Comparison of ENCODE assay signal across 1 cellular context in genomic region chr1:52032785-52033131, GRCh38.
TF ChIP-seq lines count a peak whose summit lies in the region.

No MANE protein-coding gene starts in this region.

TF ChIP-seq in HepG2, 621 proteins besides CTCF, POLR2A, EP300 and RAD21 (continued from another document):
- TF ChIP-seq RNF219 (CRISPR knock-in tag; IDR thresholded peaks at IDR 0.05): no peak
- TF ChIP-seq FOXK2 (IDR thresholded peaks at IDR 0.05): no peak
- TF ChIP-seq ZNF180 (CRISPR knock-in tag; IDR thresholded peaks at IDR 0.05; ENCODE audit: borderline replicate concordance, low read depth): no peak
- TF ChIP-seq ZNF136 (CRISPR knock-in tag; IDR thresholded peaks at IDR 0.05; ENCODE audit: low read depth): no peak
- TF ChIP-seq, protein P1, sequence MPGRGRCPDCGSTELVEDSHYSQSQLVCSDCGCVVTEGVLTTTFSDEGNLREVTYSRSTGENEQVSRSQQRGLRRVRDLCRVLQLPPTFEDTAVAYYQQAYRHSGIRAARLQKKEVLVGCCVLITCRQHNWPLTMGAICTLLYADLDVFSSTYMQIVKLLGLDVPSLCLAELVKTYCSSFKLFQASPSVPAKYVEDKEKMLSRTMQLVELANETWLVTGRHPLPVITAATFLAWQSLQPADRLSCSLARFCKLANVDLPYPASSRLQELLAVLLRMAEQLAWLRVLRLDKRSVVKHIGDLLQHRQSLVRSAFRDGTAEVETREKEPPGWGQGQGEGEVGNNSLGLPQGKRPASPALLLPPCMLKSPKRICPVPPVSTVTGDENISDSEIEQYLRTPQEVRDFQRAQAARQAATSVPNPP (CRISPR knock-in tag; IDR thresholded peaks at IDR 0.05): no peak
- TF ChIP-seq ZNF770 (CRISPR knock-in tag; IDR thresholded peaks at IDR 0.05): no peak
- TF ChIP-seq ZNF441 (CRISPR knock-in tag; IDR thresholded peaks at IDR 0.05; ENCODE audit: borderline replicate concordance): 0 out of 2 replicates have a peak, but pooled peaks have one; percentile 19
- no peak for TF ChIP-seq SIN3B (IDR thresholded peaks at IDR 0.05; ENCODE audit: low read length)
- TF ChIP-seq HNF1A (IDR thresholded peaks at IDR 0.05; ENCODE audit: low read depth): no peak
- TF ChIP-seq HNF1A (CRISPR knock-in tag; IDR thresholded peaks at IDR 0.05; ENCODE audit: borderline replicate concordance): no peak
- TF ChIP-seq ZMYM3 (CRISPR knock-in tag; IDR thresholded peaks at IDR 0.05): no peak
- 0 out of 2 replicates have a peak, but pooled peaks have one; percentile 25 for TF ChIP-seq AHDC1 (CRISPR knock-in tag; IDR thresholded peaks at IDR 0.05; ENCODE audit: borderline replicate concordance)
- TF ChIP-seq ZBTB39 (CRISPR knock-in tag; IDR thresholded peaks at IDR 0.05): no peak
- no peak for TF ChIP-seq MIER3 (CRISPR knock-in tag; IDR thresholded peaks at IDR 0.05; ENCODE audit: borderline replicate concordance)
- no peak for TF ChIP-seq ZNF75D (CRISPR knock-in tag; IDR thresholded peaks at IDR 0.05; ENCODE audit: borderline replicate concordance)
- TF ChIP-seq, protein P2, sequence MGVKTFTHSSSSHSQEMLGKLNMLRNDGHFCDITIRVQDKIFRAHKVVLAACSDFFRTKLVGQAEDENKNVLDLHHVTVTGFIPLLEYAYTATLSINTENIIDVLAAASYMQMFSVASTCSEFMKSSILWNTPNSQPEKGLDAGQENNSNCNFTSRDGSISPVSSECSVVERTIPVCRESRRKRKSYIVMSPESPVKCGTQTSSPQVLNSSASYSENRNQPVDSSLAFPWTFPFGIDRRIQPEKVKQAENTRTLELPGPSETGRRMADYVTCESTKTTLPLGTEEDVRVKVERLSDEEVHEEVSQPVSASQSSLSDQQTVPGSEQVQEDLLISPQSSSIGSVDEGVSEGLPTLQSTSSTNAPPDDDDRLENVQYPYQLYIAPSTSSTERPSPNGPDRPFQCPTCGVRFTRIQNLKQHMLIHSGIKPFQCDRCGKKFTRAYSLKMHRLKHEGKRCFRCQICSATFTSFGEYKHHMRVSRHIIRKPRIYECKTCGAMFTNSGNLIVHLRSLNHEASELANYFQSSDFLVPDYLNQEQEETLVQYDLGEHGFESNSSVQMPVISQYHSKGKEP (CRISPR knock-in tag; IDR thresholded peaks at IDR 0.05): no peak
- no peak for TF ChIP-seq ZNF704 (CRISPR knock-in tag; IDR thresholded peaks at IDR 0.05; ENCODE audit: borderline replicate concordance)
- no peak for TF ChIP-seq ZNF766 (CRISPR knock-in tag; IDR thresholded peaks at IDR 0.05; ENCODE audit: borderline replicate concordance)
- TF ChIP-seq, protein P3, sequence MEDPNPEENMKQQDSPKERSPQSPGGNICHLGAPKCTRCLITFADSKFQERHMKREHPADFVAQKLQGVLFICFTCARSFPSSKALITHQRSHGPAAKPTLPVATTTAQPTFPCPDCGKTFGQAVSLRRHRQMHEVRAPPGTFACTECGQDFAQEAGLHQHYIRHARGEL (CRISPR knock-in tag; IDR thresholded peaks at IDR 0.05): no peak
- no peak for TF ChIP-seq DPF2 (CRISPR knock-in tag; IDR thresholded peaks at IDR 0.05; ENCODE audit: borderline replicate concordance, low read depth)
- TF ChIP-seq RXRB (CRISPR knock-in tag; IDR thresholded peaks at IDR 0.05; ENCODE audit: borderline replicate concordance): no peak
- TF ChIP-seq GATAD1 (CRISPR knock-in tag; IDR thresholded peaks at IDR 0.05): no peak
- TF ChIP-seq HDAC6 (IDR thresholded peaks at IDR 0.05; ENCODE audit: low read depth, low read length): no peak
- no peak for TF ChIP-seq ZNF773 (CRISPR knock-in tag; IDR thresholded peaks at IDR 0.05; ENCODE audit: borderline replicate concordance)
- no peak for TF ChIP-seq ISL2 (CRISPR knock-in tag; IDR thresholded peaks at IDR 0.05)
- TF ChIP-seq ZNF235 (CRISPR knock-in tag; IDR thresholded peaks at IDR 0.05; ENCODE audit: borderline replicate concordance): no peak
- TF ChIP-seq GLI4 (CRISPR knock-in tag; IDR thresholded peaks at IDR 0.05; ENCODE audit: borderline replicate concordance): no peak
- TF ChIP-seq THYN1 (CRISPR knock-in tag; IDR thresholded peaks at IDR 0.05; ENCODE audit: borderline replicate concordance, low read depth): no peak
- no peak for TF ChIP-seq HNRNPL (IDR thresholded peaks at IDR 0.05; ENCODE audit: low read depth, low read length)
- no peak for TF ChIP-seq ZNF879 (CRISPR knock-in tag; IDR thresholded peaks at IDR 0.05)
- TF ChIP-seq SAP130 (CRISPR knock-in tag; IDR thresholded peaks at IDR 0.05; ENCODE audit: low read depth): no peak
- TF ChIP-seq TOE1 (CRISPR knock-in tag; IDR thresholded peaks at IDR 0.05): no peak
- 0 out of 2 replicates have a peak, but pooled peaks have one; percentile 2 for TF ChIP-seq ARID2 (CRISPR knock-in tag; IDR thresholded peaks at IDR 0.05; ENCODE audit: borderline replicate concordance)
- TF ChIP-seq ZNF749 (CRISPR knock-in tag; IDR thresholded peaks at IDR 0.05; ENCODE audit: borderline replicate concordance): no peak
- no peak for TF ChIP-seq GTF2F1 (IDR thresholded peaks at IDR 0.05; ENCODE audit: low read length)
- TF ChIP-seq ZNF253 (CRISPR knock-in tag; IDR thresholded peaks at IDR 0.05; ENCODE audit: borderline replicate concordance): no peak
- no peak for TF ChIP-seq ZNF556 (CRISPR knock-in tag; IDR thresholded peaks at IDR 0.05; ENCODE audit: borderline replicate concordance)
- 0 out of 2 replicates have a peak, but pooled peaks have one; percentile 7 for TF ChIP-seq ZSCAN31 (CRISPR knock-in tag; IDR thresholded peaks at IDR 0.05; ENCODE audit: low read depth)
- TF ChIP-seq ZNF44 (CRISPR knock-in tag; IDR thresholded peaks at IDR 0.05): no peak
